25 cellular contexts compared by ENCODE assay signal in the genomic region with DNA sequence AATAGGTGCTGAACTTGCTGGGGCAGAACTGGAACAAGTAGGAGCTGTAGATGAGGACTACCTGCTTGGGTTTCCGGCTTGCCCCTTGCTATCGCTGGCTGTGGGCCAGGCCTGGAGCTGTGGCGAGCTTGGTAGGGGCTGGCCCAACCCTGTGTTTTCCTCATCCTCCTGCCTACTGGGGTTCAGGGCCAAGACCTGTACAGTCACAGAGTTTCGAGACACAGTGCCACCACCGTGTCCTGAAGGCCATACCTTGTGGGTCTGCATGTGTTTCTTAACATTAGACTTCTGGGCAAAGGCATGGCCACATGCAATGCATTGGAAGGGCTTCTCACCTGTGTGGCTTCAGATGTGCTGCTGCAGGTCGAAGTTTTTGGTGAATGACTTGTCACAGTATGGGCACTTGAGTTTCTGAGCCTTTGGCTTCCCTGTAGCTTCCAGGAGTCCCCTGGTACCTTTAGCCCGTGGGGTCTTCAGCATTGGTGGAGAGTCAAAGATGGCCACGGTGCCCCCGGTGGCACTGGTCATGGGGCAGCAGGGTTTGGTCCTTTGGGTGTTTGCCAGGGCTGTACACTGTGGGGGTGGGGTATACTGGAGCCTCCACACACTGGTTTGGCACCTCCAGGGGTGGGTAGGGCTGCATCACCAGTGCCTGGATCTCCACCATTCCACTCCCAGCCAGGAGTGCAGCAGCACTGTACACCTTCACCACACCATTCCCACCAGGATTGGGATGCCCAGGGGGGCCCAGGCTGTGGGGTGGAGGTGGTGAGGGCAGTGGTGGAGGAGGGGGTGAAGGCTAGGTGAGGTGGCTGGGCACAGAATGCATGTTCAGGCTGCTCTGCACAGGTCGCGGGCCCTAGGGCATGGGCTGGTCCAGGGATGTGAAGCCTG. TPM values are rescaled to one million over a fixed set of nuclear protein-coding genes. Genes with fewer than 3 reads are reported as not detected.
"Had no signal": no experiment of that assay in that cellular context is flagged by ENCODE, and none has a peak within 500 bp of the region (broad histone marks: within the 10 kb centered on the region; RNA-seq: fewer than 3 reads in every experiment).

No MANE protein-coding gene starts in this region.

- H3K4me1 ChIP-seq: body of pancreas, right lobe of liver had no signal

- H3K27me3 ChIP-seq: body of pancreas, cardiac muscle cell, right lobe of liver had no signal

- ATAC-seq: activated CD8-positive, alpha-beta memory T cell treated with anti-CD3 and anti-CD28 coated beads, Interleukin-2, amount 10 ng/mL, durations not matched to agents 7 days and 5 days; activated naive CD8-positive, alpha-beta T cell treated with anti-CD3 and anti-CD28 coated beads, Interleukin-2, amount 50 U/mL, for 24 hours; body of pancreas; left lobe of liver; stimulated activated naive B cell treated with anti-CD40 and anti-IgM and Interleukin-4, amounts not matched to agents 10 μg/mL and 1 μg/mL and 100 μg/mL, for 72 hours; T-helper 17 cell had no signal

- H3K9me3 ChIP-seq: body of pancreas, right lobe of liver, thoracic aorta had no signal

- DNase-seq: activated CD4-positive, alpha-beta memory T cell treated with anti-CD3 and anti-CD28 coated beads, Interleukin-2, amount 10 ng/mL, durations not matched to agents 7 days and 5 days; activated CD4-positive, alpha-beta T cell treated with anti-CD3 and anti-CD28 coated beads for 4 hours; activated CD4-positive, CD25-positive, alpha-beta regulatory T cell; activated CD8-positive, alpha-beta memory T cell treated with anti-CD3 and anti-CD28 coated beads, Interleukin-2, amount 10 ng/mL, durations not matched to agents 7 days and 5 days; activated gamma-delta T cell; activated naive CD4-positive, alpha-beta T cell treated with anti-CD3 and anti-CD28 coated beads, Interleukin-2, amount 50 U/mL, for 16 hours; activated naive CD8-positive, alpha-beta T cell treated with anti-CD3 and anti-CD28 coated beads, Interleukin-2, amount 50 U/mL, for 24 hours; activated T-cell treated with anti-CD3 and anti-CD28 coated beads for 4 hours; body of pancreas; foreskin fibroblast; occipital lobe; right lobe of liver; small intestine; stimulated activated naive B cell treated with anti-CD40 and anti-IgM and Interleukin-4, amounts not matched to agents 10 μg/mL and 1 μg/mL and 100 μg/mL, for 72 hours; T-helper 17 cell had no signal

- H3K4me1 Mint-ChIP-seq: activated CD4-positive, alpha-beta memory T cell treated with anti-CD3 and anti-CD28 coated beads, Interleukin-2, amount 10 ng/mL, durations not matched to agents 7 days and 5 days; activated CD8-positive, alpha-beta memory T cell treated with anti-CD3 and anti-CD28 coated beads, Interleukin-2, amount 10 ng/mL, durations not matched to agents 7 days and 5 days; activated naive CD8-positive, alpha-beta T cell treated with anti-CD3 and anti-CD28 coated beads, Interleukin-2, amount 50 U/mL, for 24 hours; mesothelial cell of epicardium; stimulated activated naive B cell treated with anti-CD40 and anti-IgM and Interleukin-4, amounts not matched to agents 10 μg/mL and 1 μg/mL and 100 μg/mL, for 72 hours; T-helper 17 cell had no signal

- H3K27ac Mint-ChIP-seq: activated CD4-positive, alpha-beta memory T cell treated with anti-CD3 and anti-CD28 coated beads, Interleukin-2, amount 10 ng/mL, durations not matched to agents 7 days and 5 days; activated CD8-positive, alpha-beta memory T cell treated with anti-CD3 and anti-CD28 coated beads, Interleukin-2, amount 10 ng/mL, durations not matched to agents 7 days and 5 days; activated naive CD8-positive, alpha-beta T cell treated with anti-CD3 and anti-CD28 coated beads, Interleukin-2, amount 50 U/mL, for 24 hours; mesothelial cell of epicardium; stimulated activated naive B cell treated with anti-CD40 and anti-IgM and Interleukin-4, amounts not matched to agents 10 μg/mL and 1 μg/mL and 100 μg/mL, for 72 hours; T-helper 17 cell; type B pancreatic cell had no signal

- H3K27me3 Mint-ChIP-seq: activated CD8-positive, alpha-beta memory T cell treated with anti-CD3 and anti-CD28 coated beads, Interleukin-2, amount 10 ng/mL, durations not matched to agents 7 days and 5 days; activated naive CD8-positive, alpha-beta T cell treated with anti-CD3 and anti-CD28 coated beads, Interleukin-2, amount 50 U/mL, for 24 hours; stimulated activated naive B cell treated with anti-CD40 and anti-IgM and Interleukin-4, amounts not matched to agents 10 μg/mL and 1 μg/mL and 100 μg/mL, for 72 hours; T-helper 17 cell; type B pancreatic cell had no signal

- H3K36me3 Mint-ChIP-seq: activated CD8-positive, alpha-beta memory T cell treated with anti-CD3 and anti-CD28 coated beads, Interleukin-2, amount 10 ng/mL, durations not matched to agents 7 days and 5 days; mesothelial cell of epicardium; stimulated activated naive B cell treated with anti-CD40 and anti-IgM and Interleukin-4, amounts not matched to agents 10 μg/mL and 1 μg/mL and 100 μg/mL, for 72 hours; type B pancreatic cell had no signal

- H3K9me3 Mint-ChIP-seq: activated naive CD8-positive, alpha-beta T cell treated with anti-CD3 and anti-CD28 coated beads, Interleukin-2, amount 50 U/mL, for 24 hours; type B pancreatic cell had no signal

- H3K4me3 ChIP-seq: body of pancreas, cardiac muscle cell, right lobe of liver, thoracic aorta had no signal

- H3K36me3 ChIP-seq: cardiac muscle cell, right lobe of liver, thoracic aorta had no signal

- H3K4me3 Mint-ChIP-seq: activated CD4-positive, alpha-beta memory T cell treated with anti-CD3 and anti-CD28 coated beads, Interleukin-2, amount 10 ng/mL, durations not matched to agents 7 days and 5 days; activated CD8-positive, alpha-beta memory T cell treated with anti-CD3 and anti-CD28 coated beads, Interleukin-2, amount 10 ng/mL, durations not matched to agents 7 days and 5 days; activated naive CD8-positive, alpha-beta T cell treated with anti-CD3 and anti-CD28 coated beads, Interleukin-2, amount 50 U/mL, for 24 hours; mesothelial cell of epicardium; stimulated activated naive B cell treated with anti-CD40 and anti-IgM and Interleukin-4, amounts not matched to agents 10 μg/mL and 1 μg/mL and 100 μg/mL, for 72 hours; T-helper 17 cell; type B pancreatic cell had no signal

- H3K27ac ChIP-seq: body of pancreas, cardiac muscle cell, right lobe of liver, thoracic aorta had no signal

RNA-seq across cellular contexts. Expression of a gene that starts 52.1 kb away (rescaled TPM):
- total RNA-seq: activated CD4-positive, alpha-beta memory T cell treated with anti-CD3 and anti-CD28 coated beads, Interleukin-2, amount 10 ng/mL, durations not matched to agents 7 days and 5 days; activated CD8-positive, alpha-beta memory T cell treated with anti-CD3 and anti-CD28 coated beads, Interleukin-2, amount 10 ng/mL, durations not matched to agents 7 days and 5 days; body of pancreas; epithelial cell of proximal tubule; glomerular endothelial cell; kidney epithelial cell; left lobe of liver; lung microvascular endothelial cell; right lobe of liver; T-helper 17 cell; thoracic aorta had no signal
- polyA plus RNA-seq: neural cell, small intestine had no signal
